18 cellular contexts compared by ENCODE assay signal in genomic region chr7:124914298-124914697, GRCh38. TPM values are rescaled to one million over a fixed set of nuclear protein-coding genes. Genes with fewer than 3 reads are reported as not detected.
DNase-seq lines count a peak whose midpoint lies in the region; ATAC-seq and TF ChIP-seq lines count a peak whose summit lies in the region.
"Had no signal": no experiment of that assay in that cellular context is flagged by ENCODE, and none has a peak within 500 bp of the region (broad histone marks: within the 10 kb centered on the region; RNA-seq: fewer than 3 reads in every experiment).

No MANE protein-coding gene starts in this region.

- no peak overlapping the region for H3K27ac Mint-ChIP-seq in HFFc6
- H3K27ac Mint-ChIP-seq: CD4-positive, CD25-positive, alpha-beta regulatory T cell had no signal

- no peak for TF ChIP-seq CTCF in HFFc6 (IDR thresholded peaks at IDR 0.05)

- no peaks in the 10 kb centered on the region for H3K4me1 Mint-ChIP-seq in HFFc6 (ENCODE audit: low read depth)

- no peaks in the 10 kb centered on the region for H3K27me3 Mint-ChIP-seq in HFFc6 (ENCODE audit: insufficient read depth)
- H3K27me3 Mint-ChIP-seq: CD4-positive, CD25-positive, alpha-beta regulatory T cell; central memory CD8-positive, alpha-beta T cell had no signal

- H3K9me3 Mint-ChIP-seq in HFFc6 = no peaks in the 10 kb centered on the region
- H3K9me3 Mint-ChIP-seq: CD4-positive, CD25-positive, alpha-beta regulatory T cell; central memory CD8-positive, alpha-beta T cell had no signal

- intact Hi-C loops in posterior cingulate gyrus (cut with DNase I) = no loop called here

- no peaks in the 10 kb centered on the region for H3K36me3 Mint-ChIP-seq in HFFc6 (ENCODE audit: low read depth)

- ATAC-seq in GM18519 (IDR thresholded peaks at IDR 0.05; ENCODE audit: low FRiP score, unreplicated experiment) (peak; percentile 51), GM21367 (IDR thresholded peaks at IDR 0.05; ENCODE audit: unreplicated experiment) (peak; percentile 47), HG02678 (IDR thresholded peaks at IDR 0.05; ENCODE audit: unreplicated experiment) (peak; percentile 50), HG03520 (IDR thresholded peaks at IDR 0.05; ENCODE audit: unreplicated experiment) (peak; percentile 52), HG03342 (IDR thresholded peaks at IDR 0.05; ENCODE audit: unreplicated experiment) (no peak)

- DNase-seq in HFFc6 = no peak
- DNase-seq in SHP77 treated with DMSO at 0.1 percent for 48 hours (lab: John Stamatoyannopoulos, UW) = no peak
- no peak for DNase-seq in posterior cingulate gyrus
- DNase-seq: activated CD4-positive, CD25-positive, alpha-beta regulatory T cell treated with anti-CD3 and anti-CD28 coated beads, Interleukin-2, amount 50 U/mL, for 72 hours; activated effector memory CD4-positive, alpha-beta T cell treated with anti-CD3 and anti-CD28 coated beads, Interleukin-2, amount 50 U/mL, for 16 hours; CD4-positive, CD25-positive, alpha-beta regulatory T cell; effector CD4-positive, alpha-beta T cell; NCI-H1417; NCI-H2171 treated with DMSO at 0.1 percent for 48 hours; NCI-H774; ovary; stimulated activated CD4-positive, alpha-beta T cell treated with anti-CD3 and anti-CD28 coated beads, Interleukin-2, amount 100 ng/mL, for 48 hours had no signal

- no peak overlapping the region for H3K4me3 Mint-ChIP-seq in HFFc6
- H3K4me3 Mint-ChIP-seq: CD4-positive, CD25-positive, alpha-beta regulatory T cell; central memory CD8-positive, alpha-beta T cell had no signal

RNA-seq across cellular contexts. Expression of gene POT1, which starts 15.3 kb away (rescaled TPM):
- total RNA-seq in HFFc6 (2021; fragmentation: NEBNext Ultra II Directional; extraction: Animal tissue kit (Norgen Biotek cat#: 25700)) = 10 to 100 TPM; 10.8 to 16.0 (median 13.4) TPM
